21 cellular contexts compared by ENCODE assay signal in genomic region chr3:163384383-163384782, GRCh38.
"Had no signal": no experiment of that assay in that cellular context is flagged by ENCODE, and none has a peak within 500 bp of the region (broad histone marks: within the 10 kb centered on the region; RNA-seq: fewer than 3 reads in every experiment).

No MANE protein-coding gene starts in this region.

- H3K27me3 ChIP-seq: breast epithelium, heart right ventricle, neutrophil, right lobe of liver, uterus had no signal

- H3K4me3 ChIP-seq: breast epithelium, heart right ventricle, right lobe of liver, thoracic aorta, uterus had no signal

- H3K36me3 ChIP-seq: breast epithelium, heart right ventricle, neutrophil, right lobe of liver, thoracic aorta, uterus had no signal

- H3K4me1 ChIP-seq: breast epithelium, heart right ventricle, right lobe of liver, uterus had no signal

- ATAC-seq: activated CD4-positive, alpha-beta T cell treated with anti-CD3 and anti-CD28 coated beads for 36 hours; activated CD8-positive, alpha-beta memory T cell treated with anti-CD3 and anti-CD28 coated beads, Interleukin-2, amount 10 ng/mL, durations not matched to agents 7 days and 5 days; activated CD8-positive, alpha-beta T cell treated with anti-CD3 and anti-CD28 coated beads, Interleukin-2, amount 10 ng/mL, durations not matched to agents 7 days and 5 days; activated naive CD4-positive, alpha-beta T cell treated with anti-CD3 and anti-CD28 coated beads, Interleukin-2, amount 50 U/mL, for 72 hours; esophagus mucosa; heart right ventricle; right lobe of liver had no signal

- H3K9me3 ChIP-seq: breast epithelium, neutrophil, right lobe of liver, thoracic aorta, uterus had no signal

- H3K27ac ChIP-seq: breast epithelium, heart right ventricle, neutrophil, right lobe of liver, thoracic aorta, uterus had no signal

- DNase-seq: activated B cell treated with CpG ODN at 0.5 μM for 24 hours; activated CD4-positive, alpha-beta T cell treated with anti-CD3 and anti-CD28 coated beads for 36 hours; activated CD8-positive, alpha-beta memory T cell treated with anti-CD3 and anti-CD28 coated beads, Interleukin-2, amount 10 ng/mL, durations not matched to agents 7 days and 5 days; activated CD8-positive, alpha-beta T cell treated with anti-CD3 and anti-CD28 coated beads, Interleukin-2, amount 10 ng/mL, durations not matched to agents 7 days and 5 days; activated naive CD4-positive, alpha-beta T cell; activated T-cell treated with anti-CD3 and anti-CD28 coated beads, Interleukin-2, amount 50 U/mL, for 48 hours; central memory CD4-positive, alpha-beta T cell; endodermal cell; foreskin fibroblast; heart right ventricle; naive B cell; nephron progenitor cell; right lobe of liver; stimulated activated CD4-positive, alpha-beta T cell treated with anti-CD3 and anti-CD28 coated beads, Interleukin-12 subunit alpha, Interleukin-12 subunit beta, amount 100 ng/mL, for 4 hours; stimulated activated CD4-positive, alpha-beta T cell treated with anti-CD3 and anti-CD28 coated beads, Interleukin-4, amount 100 ng/mL, for 1 hour; uterus had no signal
